In the genomic region with DNA sequence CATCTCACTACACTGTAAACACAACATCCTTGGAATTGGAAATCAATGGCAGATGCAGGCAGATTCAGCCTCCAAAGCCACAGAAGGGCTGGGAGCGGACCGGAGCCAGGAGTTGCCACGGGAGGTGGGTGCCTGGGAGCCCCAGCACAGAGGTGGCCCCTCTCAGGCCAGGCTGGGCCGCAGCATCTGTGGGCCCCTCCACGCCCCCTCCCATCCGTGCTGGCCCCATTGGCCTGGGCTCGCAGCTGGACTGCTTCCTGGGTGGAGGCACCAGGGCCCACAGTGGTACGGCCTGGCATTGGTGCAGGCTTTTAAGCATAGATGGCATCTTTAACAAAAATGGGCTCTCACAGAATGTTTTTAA, we compare ENCODE assay signal across 25 cellular contexts.
A peak's percentile ranks its signal among the peaks of the same experiment; 100 is the strongest.
DNase-seq lines count a peak whose midpoint lies in the region; ATAC-seq, FAIRE-seq and TF ChIP-seq lines count a peak whose summit lies in the region.
"Had no signal": no experiment of that assay in that cellular context is flagged by ENCODE, and none has a peak within 500 bp of the region (broad histone marks: within the 10 kb centered on the region; RNA-seq: fewer than 3 reads in every experiment).

No MANE protein-coding gene starts in this region.

- POLR2A ChIA-PET in H1 (lab: Charles Lee; ENCODE audit: partially characterized antibody), result interaction anchor here (0.7 to 1.0 kb wide), 2 partner anchors 9 to 13 kb away, joined by 3 read pairs; no protein-coding TSS in a partner anchor

- H3K36me3 ChIP-seq in H1 (ENCODE audit: control insufficient read depth in 2 of 4, insufficient read depth in 4 of 4, low read length in 3 of 4) (no peaks in the 10 kb centered on the region), upper lobe of right lung (no peaks in the 10 kb centered on the region), brain microvascular endothelial cell (replicated peaks) (no peaks in the 10 kb centered on the region)

- H3K27me3 Mint-ChIP-seq in natural killer cell treated with Interleukin-12 subunit alpha and Interleukin-12 subunit beta and Interleukin-15 and Interleukin-18, amount 100 ng/mL, for 72 hours, result peaks cover 17 to 22% of the 10 kb centered on the region in 2 donors
- peaks cover 27% of the 10 kb centered on the region in 2 donors for H3K27me3 Mint-ChIP-seq in natural killer cell (ENCODE audit: low read depth in 2 of 2)

- in situ Hi-C loops in brain microvascular endothelial cell (cut with HindIII; ENCODE audit: low pct_ligation_motif_present, low sequenced_read_pairs), result no loop called here

- no peak overlapping the region for H2BK15ac ChIP-seq in H1 (ENCODE audit: low read length)

- H2BK12ac ChIP-seq in H1 (ENCODE audit: low read depth, low read length), result no peak overlapping the region

- H3K36me3 Mint-ChIP-seq in natural killer cell treated with Interleukin-12 subunit alpha and Interleukin-12 subunit beta and Interleukin-15 and Interleukin-18, amount 100 ng/mL, for 72 hours, result no peaks in the 10 kb centered on the region
- no peaks in the 10 kb centered on the region for H3K36me3 Mint-ChIP-seq in natural killer cell
- H3K36me3 Mint-ChIP-seq: CD4-positive, CD25-positive, alpha-beta regulatory T cell; IgD-negative memory B cell had no signal

- peaks cover 0 to 3% of the 10 kb centered on the region in 2 donors for H3K4me1 Mint-ChIP-seq in natural killer cell treated with Interleukin-12 subunit alpha and Interleukin-12 subunit beta and Interleukin-15 and Interleukin-18, amount 100 ng/mL, for 72 hours (ENCODE audit: low read depth in 2 of 2)
- peaks cover 4 to 11% of the 10 kb centered on the region in 2 donors for H3K4me1 Mint-ChIP-seq in natural killer cell
- H3K4me1 Mint-ChIP-seq: CD4-positive, CD25-positive, alpha-beta regulatory T cell had no signal

- no peak overlapping the region for H3K4me3 ChIP-seq in H1 (ENCODE audit: extremely low read depth in 1 of 4, insufficient read depth in 2 of 4, low read depth in 3 of 4, low read length in 4 of 4)
- no peak overlapping the region for H3K4me3 ChIP-seq in upper lobe of right lung
- no peak overlapping the region for H3K4me3 ChIP-seq in brain microvascular endothelial cell (ENCODE audit: low read depth, low read length)

- no peaks in the 10 kb centered on the region for H3K79me2 ChIP-seq in H1 (ENCODE audit: control insufficient read depth in 1 of 2, insufficient read depth in 2 of 2, low read length in 2 of 2)

- no peak for ATAC-seq in natural killer cell treated with Interleukin-12 subunit alpha and Interleukin-12 subunit beta and Interleukin-15 and Interleukin-18, amount 100 ng/mL, for 72 hours
- no peak for ATAC-seq in natural killer cell
- ATAC-seq in omental fat pad (ENCODE audit: low FRiP score), result peak; percentile 20
- no peak for ATAC-seq in upper lobe of right lung
- ATAC-seq: effector memory CD8-positive, alpha-beta T cell; esophagus mucosa; stimulated activated naive B cell treated with anti-CD40 and anti-IgM and Interleukin-4, amounts not matched to agents 10 μg/mL and 1 μg/mL and 100 μg/mL, for 72 hours had no signal

- no peak overlapping the region for H3K56ac ChIP-seq in H1 (replicated peaks; ENCODE audit: insufficient read length, low read depth, low read length)

- no peak overlapping the region for H3K27ac Mint-ChIP-seq in natural killer cell treated with Interleukin-12 subunit alpha and Interleukin-12 subunit beta and Interleukin-15 and Interleukin-18, amount 100 ng/mL, for 72 hours
- H3K27ac Mint-ChIP-seq in natural killer cell, result no peak overlapping the region
- H3K27ac Mint-ChIP-seq: activated B cell treated with CpG ODN at 0.5 μM for 24 hours; activated T-helper 2 cell treated with anti-CD3 and anti-CD28 coated beads, Interferon-gamma antibody, Interleukin-2, Interleukin-4, amounts not matched to agents 10 μg/mL and 5 μg/mL and 100 μg/mL, durations not matched to agents 14 hours and 24 hours and 36 hours; CD4-positive, CD25-positive, alpha-beta regulatory T cell; effector memory CD8-positive, alpha-beta T cell; IgD-negative memory B cell; stimulated activated naive B cell treated with anti-CD40 and anti-IgM and Interleukin-4, amounts not matched to agents 10 μg/mL and 1 μg/mL and 100 μg/mL, for 72 hours had no signal

- no peak overlapping the region for H3K23ac ChIP-seq in H1 (ENCODE audit: insufficient read length)

- intact Hi-C loops in natural killer cell (cut with micrococcal nuclease), result no loop called here
- intact Hi-C loops in upper lobe of right lung (cut with DNase I), result no loop called here

- no peak for TF ChIP-seq POLR2A in H1 (IDR thresholded peaks at IDR 0.05; ENCODE audit: control extremely low read depth in 1 of 2, low read depth in 2 of 2, low read length in 2 of 2)

- TF ChIP-seq EP300 in H1 (IDR thresholded peaks at IDR 0.05; ENCODE audit: borderline replicate concordance in 1 of 2, low read depth in 2 of 2, low read length in 2 of 2), result no peak

- H3K18ac ChIP-seq in H1 (ENCODE audit: extremely low read depth, low read length), result no peak overlapping the region

- H3K4ac ChIP-seq in H1 (replicated peaks; ENCODE audit: insufficient read length, low read depth, low read length), result no peak overlapping the region

- 93% methylated on average over 8 of the region's 8 CpGs; no CpG with 5 or more reads in 1 of the 2 experiments for WGBS in H1 (ENCODE audit: extremely low coverage in 1 of 2, insufficient coverage in 1 of 2, insufficient read length in 1 of 2, insufficient replicate concordance in 2 of 2, low coverage in 1 of 2, low lambda C conversion rate in 2 of 2, missing lambda C conversion rate in 1 of 2), 2 experiments

- no peak overlapping the region for H2AFZ ChIP-seq in H1 (ENCODE audit: low read length)

- no peak overlapping the region for H2BK5ac ChIP-seq in H1 (ENCODE audit: low read depth, low read length)

- no peak overlapping the region for H4K91ac ChIP-seq in H1 (replicated peaks; ENCODE audit: insufficient read length, low read length)

- peak overlapping the region; percentile 51; the same call in 1 of the 2 replicates for H4K8ac ChIP-seq in H1 (ENCODE audit: extremely low read depth, insufficient read depth, low read length)

- TF ChIP-seq CTCF in natural killer cell (IDR thresholded peaks at IDR 0.05), result no peak
- TF ChIP-seq CTCF in H1 (IDR thresholded peaks at IDR 0.05; ENCODE audit: control extremely low read depth in 1 of 3, insufficient read depth in 1 of 3, low read depth in 1 of 3, low read length in 3 of 3), result no peak
- TF ChIP-seq CTCF in omental fat pad (IDR thresholded peaks at IDR 0.05), result no peak
- no peak for TF ChIP-seq CTCF in upper lobe of right lung (IDR thresholded peaks at IDR 0.05)
- no peak for TF ChIP-seq CTCF in brain microvascular endothelial cell (IDR thresholded peaks at IDR 0.05; ENCODE audit: low read depth, low read length, missing control alignments)

- H3K27ac ChIP-seq in H1 (ENCODE audit: low read depth, low read length) (no peak overlapping the region), upper lobe of right lung (peak overlapping the region; percentile 58), brain microvascular endothelial cell (no peak overlapping the region)

- H3K9me3 ChIP-seq in H1 (ENCODE audit: insufficient read depth in 2 of 2, low read depth in 1 of 2, low read length in 1 of 2), result no peaks in the 10 kb centered on the region
- no peaks in the 10 kb centered on the region for H3K9me3 ChIP-seq in upper lobe of right lung

- peaks cover 0 to 2% (median 0%) of the 10 kb centered on the region in 4 experiments; a peak in 2 of 7 replicates for H3K27me3 ChIP-seq in H1 (replicated peaks in 1 of 4; ENCODE audit: control insufficient read depth in 3 of 4, extremely low read depth in 1 of 4, insufficient read depth in 3 of 4, low read length in 3 of 4)
- no peaks in the 10 kb centered on the region for H3K27me3 ChIP-seq in upper lobe of right lung
- H3K27me3 ChIP-seq in brain microvascular endothelial cell (replicated peaks), result no peaks in the 10 kb centered on the region

- H3K14ac ChIP-seq in H1 (ENCODE audit: insufficient read length), result no peak overlapping the region

- H3K9ac ChIP-seq in H1 (replicated peaks in 1 of 4; ENCODE audit: extremely low read depth in 1 of 4, low read depth in 3 of 4, low read length in 3 of 4), result no peak overlapping the region

- H3K79me1 ChIP-seq in H1 (ENCODE audit: low read depth, low read length), result no peaks in the 10 kb centered on the region

- no peak for TF ChIP-seq RAD21 in H1 (IDR thresholded peaks at IDR 0.05 in 1 of 2, conservative IDR thresholded peaks at IDR 0.05 in 1 of 2; ENCODE audit: low read depth in 2 of 2, low read length in 2 of 2)

- H4K20me1 ChIP-seq in H1 (replicated peaks in 1 of 2; ENCODE audit: control insufficient read depth in 1 of 2, insufficient read depth in 2 of 2, low read length in 2 of 2), result no peaks in the 10 kb centered on the region

- no peaks in the 10 kb centered on the region for H3K9me3 Mint-ChIP-seq in natural killer cell treated with Interleukin-12 subunit alpha and Interleukin-12 subunit beta and Interleukin-15 and Interleukin-18, amount 100 ng/mL, for 72 hours
- H3K9me3 Mint-ChIP-seq in natural killer cell, result no peaks in the 10 kb centered on the region
- H3K9me3 Mint-ChIP-seq: activated T-helper 2 cell treated with anti-CD3 and anti-CD28 coated beads, Interferon-gamma antibody, Interleukin-2, Interleukin-4, amounts not matched to agents 10 μg/mL and 5 μg/mL and 100 μg/mL, durations not matched to agents 14 hours and 24 hours and 36 hours; effector memory CD8-positive, alpha-beta T cell had no signal

- no peak overlapping the region for H2BK20ac ChIP-seq in H1 (ENCODE audit: low read length)

- peak; percentile 57 for DNase-seq in natural killer cell treated with Interleukin-12 subunit alpha and Interleukin-12 subunit beta and Interleukin-15 and Interleukin-18, amount 100 ng/mL, for 72 hours (ENCODE audit: low spot score)
- DNase-seq in natural killer cell, result no peak
- no peak for DNase-seq in H1 (ENCODE audit: low read depth in 1 of 2, low spot score in 2 of 2)
- DNase-seq in omental fat pad (ENCODE audit: low spot score), result no peak
- DNase-seq in upper lobe of right lung, result peak; percentile 53
- DNase-seq in NCI-H2029 (lab: John Stamatoyannopoulos, UW), result no peak
- no peak for DNase-seq in effector CD8-positive, alpha-beta T cell (lab: John Stamatoyannopoulos, UW)
- no peak for DNase-seq in brain microvascular endothelial cell
- DNase-seq: activated B cell treated with CpG ODN at 0.5 μM for 24 hours; activated CD4-positive, alpha-beta T cell treated with anti-CD3 and anti-CD28 coated beads, Interleukin-2, amount 50 U/mL, for 48 hours; CD4-positive, CD25-positive, alpha-beta regulatory T cell; effector memory CD8-positive, alpha-beta T cell; EL; foreskin melanocyte; NCI-H1105 treated with DMSO at 0.1 percent for 48 hours; NCI-H2081; NCI-H226; NCI-H748 treated with DMSO at 0.1 percent for 48 hours; stimulated activated CD4-positive, alpha-beta T cell treated with anti-CD3 and anti-CD28 coated beads, Interleukin-4, amount 100 ng/mL, for 1 hour; stimulated activated naive B cell treated with anti-CD40 and anti-IgM and Interleukin-4, amounts not matched to agents 10 μg/mL and 1 μg/mL and 100 μg/mL, for 72 hours; T-helper 9 cell had no signal

- CTCF ChIA-PET in H1 (lab: Charles Lee; ENCODE audit: partially characterized antibody), result no interaction called here

- H2BK120ac ChIP-seq in H1 (replicated peaks; ENCODE audit: low read depth, low read length), result no peak overlapping the region

- H3K4me3 Mint-ChIP-seq in natural killer cell treated with Interleukin-12 subunit alpha and Interleukin-12 subunit beta and Interleukin-15 and Interleukin-18, amount 100 ng/mL, for 72 hours, result no peak overlapping the region
- no peak overlapping the region for H3K4me3 Mint-ChIP-seq in natural killer cell
- H3K4me3 Mint-ChIP-seq: activated B cell treated with CpG ODN at 0.5 μM for 24 hours; CD4-positive, CD25-positive, alpha-beta regulatory T cell; effector memory CD8-positive, alpha-beta T cell; IgD-negative memory B cell; stimulated activated naive B cell treated with anti-CD40 and anti-IgM and Interleukin-4, amounts not matched to agents 10 μg/mL and 1 μg/mL and 100 μg/mL, for 72 hours had no signal

- H3K4me2 ChIP-seq in H1 (ENCODE audit: insufficient read depth in 1 of 2, low read depth in 2 of 2, low read length in 2 of 2), result no peak overlapping the region

- H3K4me1 ChIP-seq in H1 (replicated peaks in 1 of 4; ENCODE audit: control insufficient read depth in 3 of 4, insufficient read depth in 4 of 4, low read length in 3 of 4) (peaks cover 0 to 3% (median 0%) of the 10 kb centered on the region in 4 experiments; a peak in 1 of 7 replicates), upper lobe of right lung (no peaks in the 10 kb centered on the region)

- FAIRE-seq in H1 (lab: Jason Lieb, UNC), result no peak
- FAIRE-seq: colon had no signal

- no peak overlapping the region for H2AK5ac ChIP-seq in H1 (ENCODE audit: low read depth, low read length)

- H4K5ac ChIP-seq in H1 (ENCODE audit: insufficient read length, low read depth, low read length), result no peak overlapping the region

- H3K23me2 ChIP-seq in H1 (ENCODE audit: low read depth, low read length), result no peaks in the 10 kb centered on the region

Comparison
In these comparisons a context has a peak if more than half of its experiments do, and no peak if none do; other contexts are left out.
1. DNase-seq: peak in natural killer cell treated with Interleukin-12 subunit alpha and Interleukin-12 subunit beta and Interleukin-15 and Interleukin-18, amount 100 ng/mL, for 72 hours (single experiment) and upper lobe of right lung (single experiment); none in natural killer cell (single experiment), H1 (0 of 2), omental fat pad (single experiment), NCI-H2029 (single experiment), effector CD8-positive, alpha-beta T cell (single experiment) and brain microvascular endothelial cell (single experiment).